5 cellular contexts compared by ENCODE assay signal in genomic region chr12:112913888-112914287, GRCh38. TPM values are rescaled to one million over a fixed set of nuclear protein-coding genes. Genes with fewer than 3 reads are reported as not detected.
"Had no signal": no experiment of that assay in that cellular context is flagged by ENCODE, and none has a peak within 500 bp of the region (broad histone marks: within the 10 kb centered on the region; RNA-seq: fewer than 3 reads in every experiment).

No MANE protein-coding gene starts in this region.

RNA-seq across cellular contexts. Expression of gene OAS1, which starts 7.1 kb away (rescaled TPM):
- total RNA-seq: GM23248, GM23338, H1, H9, HFFc6 had no signal
